Comparison of ENCODE assay signal across 2 cellular contexts in the genomic region with DNA sequence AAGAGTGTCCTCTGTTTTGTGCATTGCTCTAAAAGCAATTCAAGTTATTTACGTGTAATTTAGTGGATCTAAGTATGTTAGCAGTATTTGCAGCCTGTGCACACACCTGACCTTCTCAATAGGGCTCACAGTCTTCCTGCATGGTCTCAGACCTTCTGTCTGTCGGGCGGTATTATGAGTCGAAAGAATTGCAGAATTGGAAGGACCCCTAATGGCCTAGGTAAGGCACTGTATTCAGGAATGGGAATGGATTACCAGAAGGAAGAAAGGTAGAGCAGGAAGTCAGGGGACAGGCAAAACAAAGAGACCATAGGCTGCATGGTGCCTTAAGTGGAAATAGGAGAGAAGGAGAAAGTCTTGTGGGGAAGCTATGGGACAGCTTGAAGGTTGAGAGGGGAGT.
TF ChIP-seq lines count a peak whose summit lies in the region.

No MANE protein-coding gene starts in this region.

TF ChIP-seq in GM23338, 12 proteins besides CTCF, POLR2A, EP300 and RAD21:
- TF ChIP-seq ZNF114 (CRISPR knock-in tag; IDR thresholded peaks at IDR 0.05), result no peak
- no peak for TF ChIP-seq POLR2AphosphoS5 (IDR thresholded peaks at IDR 0.05; ENCODE audit: low read depth)
- TF ChIP-seq, protein P1, sequence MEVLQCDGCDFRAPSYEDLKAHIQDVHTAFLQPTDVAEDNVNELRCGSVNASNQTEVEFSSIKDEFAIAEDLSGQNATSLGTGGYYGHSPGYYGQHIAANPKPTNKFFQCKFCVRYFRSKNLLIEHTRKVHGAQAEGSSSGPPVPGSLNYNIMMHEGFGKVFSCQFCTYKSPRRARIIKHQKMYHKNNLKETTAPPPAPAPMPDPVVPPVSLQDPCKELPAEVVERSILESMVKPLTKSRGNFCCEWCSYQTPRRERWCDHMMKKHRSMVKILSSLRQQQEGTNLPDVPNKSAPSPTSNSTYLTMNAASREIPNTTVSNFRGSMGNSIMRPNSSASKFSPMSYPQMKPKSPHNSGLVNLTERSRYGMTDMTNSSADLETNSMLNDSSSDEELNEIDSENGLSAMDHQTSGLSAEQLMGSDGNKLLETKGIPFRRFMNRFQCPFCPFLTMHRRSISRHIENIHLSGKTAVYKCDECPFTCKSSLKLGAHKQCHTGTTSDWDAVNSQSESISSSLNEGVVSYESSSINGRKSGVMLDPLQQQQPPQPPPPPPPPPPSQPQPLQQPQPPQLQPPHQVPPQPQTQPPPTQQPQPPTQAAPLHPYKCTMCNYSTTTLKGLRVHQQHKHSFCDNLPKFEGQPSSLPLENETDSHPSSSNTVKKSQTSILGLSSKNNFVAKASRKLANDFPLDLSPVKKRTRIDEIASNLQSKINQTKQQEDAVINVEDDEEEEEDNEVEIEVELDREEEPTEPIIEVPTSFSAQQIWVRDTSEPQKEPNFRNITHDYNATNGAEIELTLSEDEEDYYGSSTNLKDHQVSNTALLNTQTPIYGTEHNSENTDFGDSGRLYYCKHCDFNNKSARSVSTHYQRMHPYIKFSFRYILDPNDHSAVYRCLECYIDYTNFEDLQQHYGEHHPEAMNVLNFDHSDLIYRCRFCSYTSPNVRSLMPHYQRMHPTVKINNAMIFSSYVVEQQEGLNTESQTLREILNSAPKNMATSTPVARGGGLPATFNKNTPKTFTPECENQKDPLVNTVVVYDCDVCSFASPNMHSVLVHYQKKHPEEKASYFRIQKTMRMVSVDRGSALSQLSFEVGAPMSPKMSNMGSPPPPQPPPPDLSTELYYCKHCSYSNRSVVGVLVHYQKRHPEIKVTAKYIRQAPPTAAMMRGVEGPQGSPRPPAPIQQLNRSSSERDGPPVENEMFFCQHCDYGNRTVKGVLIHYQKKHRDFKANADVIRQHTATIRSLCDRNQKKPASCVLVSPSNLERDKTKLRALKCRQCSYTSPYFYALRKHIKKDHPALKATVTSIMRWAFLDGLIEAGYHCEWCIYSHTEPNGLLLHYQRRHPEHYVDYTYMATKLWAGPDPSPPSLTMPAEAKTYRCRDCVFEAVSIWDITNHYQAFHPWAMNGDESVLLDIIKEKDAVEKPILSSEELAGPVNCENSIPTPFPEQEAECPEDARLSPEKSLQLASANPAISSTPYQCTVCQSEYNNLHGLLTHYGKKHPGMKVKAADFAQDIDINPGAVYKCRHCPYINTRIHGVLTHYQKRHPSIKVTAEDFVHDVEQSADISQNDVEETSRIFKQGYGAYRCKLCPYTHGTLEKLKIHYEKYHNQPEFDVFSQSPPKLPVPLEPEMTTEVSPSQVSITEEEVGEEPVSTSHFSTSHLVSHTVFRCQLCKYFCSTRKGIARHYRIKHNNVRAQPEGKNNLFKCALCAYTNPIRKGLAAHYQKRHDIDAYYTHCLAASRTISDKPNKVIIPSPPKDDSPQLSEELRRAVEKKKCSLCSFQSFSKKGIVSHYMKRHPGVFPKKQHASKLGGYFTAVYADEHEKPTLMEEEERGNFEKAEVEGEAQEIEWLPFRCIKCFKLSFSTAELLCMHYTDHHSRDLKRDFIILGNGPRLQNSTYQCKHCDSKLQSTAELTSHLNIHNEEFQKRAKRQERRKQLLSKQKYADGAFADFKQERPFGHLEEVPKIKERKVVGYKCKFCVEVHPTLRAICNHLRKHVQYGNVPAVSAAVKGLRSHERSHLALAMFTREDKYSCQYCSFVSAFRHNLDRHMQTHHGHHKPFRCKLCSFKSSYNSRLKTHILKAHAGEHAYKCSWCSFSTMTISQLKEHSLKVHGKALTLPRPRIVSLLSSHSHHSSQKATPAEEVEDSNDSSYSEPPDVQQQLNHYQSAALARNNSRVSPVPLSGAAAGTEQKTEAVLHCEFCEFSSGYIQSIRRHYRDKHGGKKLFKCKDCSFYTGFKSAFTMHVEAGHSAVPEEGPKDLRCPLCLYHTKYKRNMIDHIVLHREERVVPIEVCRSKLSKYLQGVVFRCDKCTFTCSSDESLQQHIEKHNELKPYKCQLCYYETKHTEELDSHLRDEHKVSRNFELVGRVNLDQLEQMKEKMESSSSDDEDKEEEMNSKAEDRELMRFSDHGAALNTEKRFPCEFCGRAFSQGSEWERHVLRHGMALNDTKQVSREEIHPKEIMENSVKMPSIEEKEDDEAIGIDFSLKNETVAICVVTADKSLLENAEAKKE (CRISPR knock-in tag; IDR thresholded peaks at IDR 0.05), result no peak

TF ChIP-seq in H1, 55 proteins besides CTCF, POLR2A, EP300 and RAD21:
- TF ChIP-seq GABPA (IDR thresholded peaks at IDR 0.05; ENCODE audit: borderline replicate concordance, insufficient read depth, low read length) (no peak), TAF7 (optimal IDR thresholded peaks at IDR 0.05; ENCODE audit: borderline replicate concordance, low read depth, low read length) (no peak), SIN3A (conservative IDR thresholded peaks at IDR 0.05 in 1 of 2, IDR thresholded peaks at IDR 0.05 in 1 of 2; ENCODE audit: low read depth in 1 of 2, low read length in 2 of 2) (no peak), PHF8 (conservative IDR thresholded peaks at IDR 0.05; ENCODE audit: low read depth, low read length) (no peak), SP2 (IDR thresholded peaks at IDR 0.05; ENCODE audit: low read length) (no peak), CBX5 (IDR thresholded peaks at IDR 0.05; ENCODE audit: low read depth, low read length) (no peak), KDM1A (IDR thresholded peaks at IDR 0.05; ENCODE audit: borderline replicate concordance, low read length) (no peak), RBBP5 (IDR thresholded peaks at IDR 0.05; ENCODE audit: borderline replicate concordance, low read depth, low read length) (no peak), GTF2F1 (IDR thresholded peaks at IDR 0.05; ENCODE audit: borderline replicate concordance, low read depth, low read length) (no peak), KDM5A (IDR thresholded peaks at IDR 0.05; ENCODE audit: low read length) (no peak), HDAC6 (IDR thresholded peaks at IDR 0.05; ENCODE audit: low read depth, low read length) (no peak)
- TF ChIP-seq, protein P2, sequence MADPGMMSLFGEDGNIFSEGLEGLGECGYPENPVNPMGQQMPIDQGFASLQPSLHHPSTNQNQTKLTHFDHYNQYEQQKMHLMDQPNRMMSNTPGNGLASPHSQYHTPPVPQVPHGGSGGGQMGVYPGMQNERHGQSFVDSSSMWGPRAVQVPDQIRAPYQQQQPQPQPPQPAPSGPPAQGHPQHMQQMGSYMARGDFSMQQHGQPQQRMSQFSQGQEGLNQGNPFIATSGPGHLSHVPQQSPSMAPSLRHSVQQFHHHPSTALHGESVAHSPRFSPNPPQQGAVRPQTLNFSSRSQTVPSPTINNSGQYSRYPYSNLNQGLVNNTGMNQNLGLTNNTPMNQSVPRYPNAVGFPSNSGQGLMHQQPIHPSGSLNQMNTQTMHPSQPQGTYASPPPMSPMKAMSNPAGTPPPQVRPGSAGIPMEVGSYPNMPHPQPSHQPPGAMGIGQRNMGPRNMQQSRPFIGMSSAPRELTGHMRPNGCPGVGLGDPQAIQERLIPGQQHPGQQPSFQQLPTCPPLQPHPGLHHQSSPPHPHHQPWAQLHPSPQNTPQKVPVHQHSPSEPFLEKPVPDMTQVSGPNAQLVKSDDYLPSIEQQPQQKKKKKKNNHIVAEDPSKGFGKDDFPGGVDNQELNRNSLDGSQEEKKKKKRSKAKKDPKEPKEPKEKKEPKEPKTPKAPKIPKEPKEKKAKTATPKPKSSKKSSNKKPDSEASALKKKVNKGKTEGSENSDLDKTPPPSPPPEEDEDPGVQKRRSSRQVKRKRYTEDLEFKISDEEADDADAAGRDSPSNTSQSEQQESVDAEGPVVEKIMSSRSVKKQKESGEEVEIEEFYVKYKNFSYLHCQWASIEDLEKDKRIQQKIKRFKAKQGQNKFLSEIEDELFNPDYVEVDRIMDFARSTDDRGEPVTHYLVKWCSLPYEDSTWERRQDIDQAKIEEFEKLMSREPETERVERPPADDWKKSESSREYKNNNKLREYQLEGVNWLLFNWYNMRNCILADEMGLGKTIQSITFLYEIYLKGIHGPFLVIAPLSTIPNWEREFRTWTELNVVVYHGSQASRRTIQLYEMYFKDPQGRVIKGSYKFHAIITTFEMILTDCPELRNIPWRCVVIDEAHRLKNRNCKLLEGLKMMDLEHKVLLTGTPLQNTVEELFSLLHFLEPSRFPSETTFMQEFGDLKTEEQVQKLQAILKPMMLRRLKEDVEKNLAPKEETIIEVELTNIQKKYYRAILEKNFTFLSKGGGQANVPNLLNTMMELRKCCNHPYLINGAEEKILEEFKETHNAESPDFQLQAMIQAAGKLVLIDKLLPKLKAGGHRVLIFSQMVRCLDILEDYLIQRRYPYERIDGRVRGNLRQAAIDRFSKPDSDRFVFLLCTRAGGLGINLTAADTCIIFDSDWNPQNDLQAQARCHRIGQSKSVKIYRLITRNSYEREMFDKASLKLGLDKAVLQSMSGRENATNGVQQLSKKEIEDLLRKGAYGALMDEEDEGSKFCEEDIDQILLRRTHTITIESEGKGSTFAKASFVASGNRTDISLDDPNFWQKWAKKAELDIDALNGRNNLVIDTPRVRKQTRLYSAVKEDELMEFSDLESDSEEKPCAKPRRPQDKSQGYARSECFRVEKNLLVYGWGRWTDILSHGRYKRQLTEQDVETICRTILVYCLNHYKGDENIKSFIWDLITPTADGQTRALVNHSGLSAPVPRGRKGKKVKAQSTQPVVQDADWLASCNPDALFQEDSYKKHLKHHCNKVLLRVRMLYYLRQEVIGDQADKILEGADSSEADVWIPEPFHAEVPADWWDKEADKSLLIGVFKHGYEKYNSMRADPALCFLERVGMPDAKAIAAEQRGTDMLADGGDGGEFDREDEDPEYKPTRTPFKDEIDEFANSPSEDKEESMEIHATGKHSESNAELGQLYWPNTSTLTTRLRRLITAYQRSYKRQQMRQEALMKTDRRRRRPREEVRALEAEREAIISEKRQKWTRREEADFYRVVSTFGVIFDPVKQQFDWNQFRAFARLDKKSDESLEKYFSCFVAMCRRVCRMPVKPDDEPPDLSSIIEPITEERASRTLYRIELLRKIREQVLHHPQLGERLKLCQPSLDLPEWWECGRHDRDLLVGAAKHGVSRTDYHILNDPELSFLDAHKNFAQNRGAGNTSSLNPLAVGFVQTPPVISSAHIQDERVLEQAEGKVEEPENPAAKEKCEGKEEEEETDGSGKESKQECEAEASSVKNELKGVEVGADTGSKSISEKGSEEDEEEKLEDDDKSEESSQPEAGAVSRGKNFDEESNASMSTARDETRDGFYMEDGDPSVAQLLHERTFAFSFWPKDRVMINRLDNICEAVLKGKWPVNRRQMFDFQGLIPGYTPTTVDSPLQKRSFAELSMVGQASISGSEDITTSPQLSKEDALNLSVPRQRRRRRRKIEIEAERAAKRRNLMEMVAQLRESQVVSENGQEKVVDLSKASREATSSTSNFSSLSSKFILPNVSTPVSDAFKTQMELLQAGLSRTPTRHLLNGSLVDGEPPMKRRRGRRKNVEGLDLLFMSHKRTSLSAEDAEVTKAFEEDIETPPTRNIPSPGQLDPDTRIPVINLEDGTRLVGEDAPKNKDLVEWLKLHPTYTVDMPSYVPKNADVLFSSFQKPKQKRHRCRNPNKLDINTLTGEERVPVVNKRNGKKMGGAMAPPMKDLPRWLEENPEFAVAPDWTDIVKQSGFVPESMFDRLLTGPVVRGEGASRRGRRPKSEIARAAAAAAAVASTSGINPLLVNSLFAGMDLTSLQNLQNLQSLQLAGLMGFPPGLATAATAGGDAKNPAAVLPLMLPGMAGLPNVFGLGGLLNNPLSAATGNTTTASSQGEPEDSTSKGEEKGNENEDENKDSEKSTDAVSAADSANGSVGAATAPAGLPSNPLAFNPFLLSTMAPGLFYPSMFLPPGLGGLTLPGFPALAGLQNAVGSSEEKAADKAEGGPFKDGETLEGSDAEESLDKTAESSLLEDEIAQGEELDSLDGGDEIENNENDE (IDR thresholded peaks at IDR 0.05; ENCODE audit: insufficient replicate concordance, low read length), result no peak
